ENCODE assay signal across 20 cellular contexts in the genomic region with DNA sequence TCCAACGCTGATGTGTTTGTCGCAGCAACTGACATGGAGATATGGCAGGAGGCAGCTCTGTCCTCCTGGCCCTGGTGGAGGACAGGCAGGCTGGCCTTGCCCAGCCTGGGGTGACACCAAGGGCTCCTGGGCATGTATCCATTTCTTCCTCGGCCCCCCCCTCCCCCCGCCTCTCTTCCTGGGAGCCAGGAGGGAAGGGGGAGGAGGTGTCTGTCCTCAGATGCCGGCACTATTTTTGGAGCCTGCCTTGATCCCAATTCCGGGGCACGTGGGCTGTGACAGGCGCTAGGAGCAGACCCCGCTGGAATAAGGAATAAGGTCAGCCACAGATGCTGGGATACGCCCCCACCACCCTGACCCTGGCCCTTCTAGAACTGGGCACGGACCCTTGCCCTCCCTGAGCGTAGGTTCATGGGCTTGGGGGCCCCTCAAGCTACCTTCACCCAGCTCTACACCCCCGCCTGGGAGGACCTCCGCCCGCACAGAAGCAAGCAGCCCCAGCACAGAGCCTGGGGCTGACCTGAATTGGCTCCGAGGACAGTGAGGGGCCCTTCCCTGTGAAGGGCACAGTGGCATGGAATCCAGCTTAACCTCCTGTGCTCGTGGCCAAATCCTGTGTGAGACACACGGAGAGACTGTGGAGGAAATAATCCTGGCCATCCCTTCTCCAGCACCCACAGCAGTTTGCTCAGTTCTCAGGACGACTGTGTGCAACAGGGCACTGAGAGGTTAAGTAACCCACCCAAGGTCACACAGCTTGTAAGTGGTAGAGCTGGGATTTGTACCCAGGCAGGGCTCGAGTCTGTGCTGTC. TPM values are rescaled to one million over a fixed set of nuclear protein-coding genes. Genes with fewer than 3 reads are reported as not detected.
A peak's percentile ranks its signal among the peaks of the same experiment; 100 is the strongest.
DNase-seq lines count a peak whose midpoint lies in the region; ATAC-seq and TF ChIP-seq lines count a peak whose summit lies in the region.
"Had no signal": no experiment of that assay in that cellular context is flagged by ENCODE, and none has a peak within 500 bp of the region (broad histone marks: within the 10 kb centered on the region; RNA-seq: fewer than 3 reads in every experiment).

No MANE protein-coding gene starts in this region.

- no peak overlapping the region for H4K8ac ChIP-seq in mesenchymal stem cell (ENCODE audit: low read length)

- H3K36me3 ChIP-seq in WERI-Rb-1, result no peaks in the 10 kb centered on the region
- no peaks in the 10 kb centered on the region for H3K36me3 ChIP-seq in mesenchymal stem cell (ENCODE audit: control insufficient read depth in 1 of 2, insufficient read depth in 2 of 2, low read depth in 1 of 2, low read length in 2 of 2)

- no peak overlapping the region for H2AFZ ChIP-seq in mesenchymal stem cell (ENCODE audit: low read depth, low read length)

- peak overlapping the region in 1 of 2 experiments; percentile 14 for H3K23ac ChIP-seq in mesenchymal stem cell (ENCODE audit: low read length in 2 of 2)

- H3K4me2 ChIP-seq in mesenchymal stem cell (ENCODE audit: low read length, poor library complexity, severe bottlenecking), result no peak overlapping the region

- H2BK5ac ChIP-seq in mesenchymal stem cell (ENCODE audit: low read depth, low read length, poor library complexity, severe bottlenecking), result no peak overlapping the region

- H3K27ac ChIP-seq in WERI-Rb-1 (no peak overlapping the region), mesenchymal stem cell (ENCODE audit: low read length, poor library complexity, severe bottlenecking) (no peak overlapping the region), temporal lobe (ENCODE audit: low read depth, low read length) (peak overlapping the region; percentile 91)
- H3K27ac ChIP-seq: body of pancreas had no signal

- no peaks in the 10 kb centered on the region for H3K79me1 ChIP-seq in mesenchymal stem cell (replicated peaks; ENCODE audit: low read length, poor library complexity, severe bottlenecking)

- intact Hi-C loops in Right ventricle myocardium inferior (cut with DNase I), result loop anchor here (1.0 kb wide), 1 partner anchor 20 kb away; no protein-coding TSS in a partner anchor

- DNase-seq in WERI-Rb-1 (peak; percentile 39), Right ventricle myocardium inferior (ENCODE audit: missing footprints) (no peak), mesenchymal stem cell (no peak), NCI-H1092 (lab: John Stamatoyannopoulos, UW) (no peak), NCI-H1048 (lab: John Stamatoyannopoulos, UW) (no peak), MV-4-11 (lab: John Stamatoyannopoulos, UW) (no peak)
- DNase-seq: activated CD4-positive, alpha-beta T cell treated with anti-CD3 and anti-CD28 coated beads for 4 hours; activated CD8-positive, alpha-beta memory T cell treated with anti-CD3 and anti-CD28 coated beads, Interleukin-2, amount 10 ng/mL, durations not matched to agents 7 days and 5 days; activated naive CD8-positive, alpha-beta T cell treated with anti-CD3 and anti-CD28 coated beads for 36 hours; AML-193; body of pancreas; dermis blood vessel endothelial cell; DND-41; foreskin fibroblast; NCI-H187 treated with DMSO at 0.1 percent for 48 hours; NCI-H446 had no signal

- no peak overlapping the region for H4K91ac ChIP-seq in mesenchymal stem cell (ENCODE audit: low read length)

- no peak overlapping the region for H2AK5ac ChIP-seq in mesenchymal stem cell (ENCODE audit: low read length, severe bottlenecking)

- no peak overlapping the region for H3K9ac ChIP-seq in mesenchymal stem cell (ENCODE audit: low read length)

- TF ChIP-seq CTCF in WERI-Rb-1 (IDR thresholded peaks at IDR 0.05; ENCODE audit: low read depth, low read length), result no peak

- H3K14ac ChIP-seq in mesenchymal stem cell (ENCODE audit: low read length in 2 of 2), result peak overlapping the region in 1 of 2 experiments; percentile 7

- H3K27me3 ChIP-seq in WERI-Rb-1 (ENCODE audit: insufficient read depth, low read depth, severe bottlenecking) (no peaks in the 10 kb centered on the region), mesenchymal stem cell (ENCODE audit: control insufficient read depth in 1 of 2, insufficient read depth in 1 of 2, low read length in 2 of 2) (peaks cover 36 to 50% of the 10 kb centered on the region in 2 experiments)
- H3K27me3 ChIP-seq: body of pancreas had no signal

- no peak overlapping the region; the same call in 1 of the 2 replicates for H3K4me3 ChIP-seq in WERI-Rb-1 (ENCODE audit: low read depth, low read length)
- H3K4me3 ChIP-seq in mesenchymal stem cell (ENCODE audit: insufficient read depth in 1 of 2, low read depth in 1 of 2, low read length in 2 of 2), result no peak overlapping the region
- H3K4me3 ChIP-seq: body of pancreas had no signal

- H3K4me1 ChIP-seq in mesenchymal stem cell (ENCODE audit: control insufficient read depth, insufficient read depth, low read depth, low read length), result no peaks in the 10 kb centered on the region

- peak; percentile 97 for ATAC-seq in Right ventricle myocardium inferior
- no peak for ATAC-seq in GM18873 (IDR thresholded peaks at IDR 0.05; ENCODE audit: low FRiP score, unreplicated experiment)
- ATAC-seq: activated CD8-positive, alpha-beta memory T cell treated with anti-CD3 and anti-CD28 coated beads, Interleukin-2, amount 10 ng/mL, durations not matched to agents 7 days and 5 days; body of pancreas had no signal

- no peak overlapping the region for H2BK12ac ChIP-seq in mesenchymal stem cell (ENCODE audit: low read length in 2 of 2)

- H3K9me3 ChIP-seq in WERI-Rb-1 (ENCODE audit: severe bottlenecking) (no peaks in the 10 kb centered on the region), mesenchymal stem cell (ENCODE audit: control insufficient read depth, low read length) (no peaks in the 10 kb centered on the region)
- H3K9me3 ChIP-seq: body of pancreas had no signal

- H3K4ac ChIP-seq in mesenchymal stem cell (ENCODE audit: low read depth in 1 of 2, low read length in 2 of 2), result no peak overlapping the region

- no peak overlapping the region for H3K18ac ChIP-seq in mesenchymal stem cell (ENCODE audit: low read depth in 1 of 2, low read length in 2 of 2)

- 70% methylated on average over 18 of the region's 20 CpGs for WGBS in mesenchymal stem cell

- H2BK120ac ChIP-seq in mesenchymal stem cell (ENCODE audit: low read depth, low read length), result no peak overlapping the region

- H2BK15ac ChIP-seq in mesenchymal stem cell (ENCODE audit: low read depth, poor library complexity, severe bottlenecking), result peak overlapping the region; percentile 92

RNA-seq across cellular contexts. Expression of a gene that starts 24.1 kb away (rescaled TPM):
- total RNA-seq in Right ventricle myocardium inferior (23.5 TPM), temporal lobe (0.49 TPM)
- polyA plus RNA-seq in mesenchymal stem cell (2013, experiment 1 of 2), result 0.01 TPM
- polyA plus RNA-seq in mesenchymal stem cell (2013, experiment 2 of 2), result not detected
- total RNA-seq: activated CD8-positive, alpha-beta memory T cell treated with anti-CD3 and anti-CD28 coated beads, Interleukin-2, amount 10 ng/mL, durations not matched to agents 7 days and 5 days; dermis blood vessel endothelial cell; MCF 10A; RPMI7951 had no signal

RNA-seq across cellular contexts. Expression of a gene that starts 45.3 kb away (rescaled TPM):
- total RNA-seq in Right ventricle myocardium inferior, result 20.2 TPM
- 0.46 TPM for polyA plus RNA-seq in mesenchymal stem cell (2013, experiment 1 of 2)
- polyA plus RNA-seq in mesenchymal stem cell (2013, experiment 2 of 2), result 0.47 TPM
- total RNA-seq in temporal lobe, result 0.49 TPM
- total RNA-seq: activated naive CD8-positive, alpha-beta T cell treated with anti-CD3 and anti-CD28 coated beads for 36 hours had no signal

RNA-seq across cellular contexts. Expression of a gene that starts 51.5 kb away (rescaled TPM):
- total RNA-seq in Right ventricle myocardium inferior (6.5 TPM), temporal lobe (8.6 TPM)
- 12.3 TPM for polyA plus RNA-seq in mesenchymal stem cell (2013, experiment 1 of 2)
- polyA plus RNA-seq in mesenchymal stem cell (2013, experiment 2 of 2), result 13.2 TPM

Comparison
In these comparisons a context has a peak if more than half of its experiments do, and no peak if none do; other contexts are left out.
1. RNA of a gene that starts 24.1 kb away (total RNA-seq): 23.5 TPM in Right ventricle myocardium inferior (single experiment); 0.49 TPM in temporal lobe (single experiment); every median in the first group is over 10 times any median in the second.
2. RNA of a gene that starts 45.3 kb away (total RNA-seq): 20.2 TPM in Right ventricle myocardium inferior (single experiment); 0.49 TPM in temporal lobe (single experiment); every median in the first group is over 10 times any median in the second.